In genomic region chr9:2567922-2568321, GRCh38 we compare ENCODE assay signal across 25 cellular contexts. TPM values are rescaled to one million over a fixed set of nuclear protein-coding genes. Genes with fewer than 3 reads are reported as not detected.
A peak's percentile ranks its signal among the peaks of the same experiment; 100 is the strongest.
DNase-seq lines count a peak whose midpoint lies in the region; ATAC-seq and TF ChIP-seq lines count a peak whose summit lies in the region.
"Had no signal": no experiment of that assay in that cellular context is flagged by ENCODE, and none has a peak within 500 bp of the region (broad histone marks: within the 10 kb centered on the region; RNA-seq: fewer than 3 reads in every experiment).

No MANE protein-coding gene starts in this region.

- H3K9ac ChIP-seq in GM23248 (no peak overlapping the region), PC-3 (ENCODE audit: low read length) (no peak overlapping the region), mesenchymal stem cell (ENCODE audit: low read length) (no peak overlapping the region)

- H3K14ac ChIP-seq in mesenchymal stem cell (ENCODE audit: low read length in 2 of 2), result no peak overlapping the region

- POLR2A ChIA-PET in PC-3 (lab: Charles Lee; ENCODE audit: unreplicated experiment), result no interaction called here

- CTCF ChIA-PET in PC-3 (lab: Charles Lee), result no interaction called here

- no peak overlapping the region for H3K4ac ChIP-seq in mesenchymal stem cell (ENCODE audit: low read depth in 1 of 2, low read length in 2 of 2)

- no peaks in the 10 kb centered on the region for H3K27me3 ChIP-seq in GM23248 (replicated peaks; ENCODE audit: insufficient read depth)
- H3K27me3 ChIP-seq in PC-3 (ENCODE audit: low read length), result no peaks in the 10 kb centered on the region
- no peaks in the 10 kb centered on the region for H3K27me3 ChIP-seq in gastrocnemius medialis
- H3K27me3 ChIP-seq in mesenchymal stem cell (ENCODE audit: control insufficient read depth in 1 of 2, insufficient read depth in 1 of 2, low read length in 2 of 2), result no peaks in the 10 kb centered on the region
- H3K27me3 ChIP-seq: ascending aorta, dorsolateral prefrontal cortex, left lung, ovary, sigmoid colon, thyroid gland had no signal

- H2AK5ac ChIP-seq in mesenchymal stem cell (ENCODE audit: low read length, severe bottlenecking), result no peak overlapping the region

- H3K4me3 ChIP-seq in GM23248, result no peak overlapping the region
- no peak overlapping the region for H3K4me3 ChIP-seq in PC-3 (ENCODE audit: low read length)
- H3K4me3 ChIP-seq in gastrocnemius medialis, result no peak overlapping the region
- no peak overlapping the region for H3K4me3 ChIP-seq in mesenchymal stem cell (ENCODE audit: insufficient read depth in 1 of 2, low read depth in 1 of 2, low read length in 2 of 2)
- H3K4me3 ChIP-seq: ascending aorta, dorsolateral prefrontal cortex, left lung, ovary, sigmoid colon, thyroid gland had no signal

- DNase-seq in GM23248 (peak; percentile 47), PC-3 (peak; percentile 16), left cardiac atrium (no peak), gastrocnemius medialis (peak in 1 of 2 donors; percentile 50), mesenchymal stem cell (no peak), OCI-M1 (lab: John Stamatoyannopoulos, UW) (no peak), NCI-H510A treated with DMSO at 0.1 percent for 48 hours (lab: John Stamatoyannopoulos, UW) (no peak)
- DNase-seq: activated CD4-positive, alpha-beta T cell treated with anti-CD3 and anti-CD28 coated beads, Interleukin-2, amount 10 ng/mL, durations not matched to agents 7 days and 5 days; activated CD8-positive, alpha-beta memory T cell treated with anti-CD3 and anti-CD28 coated beads, Interleukin-2, amount 10 ng/mL, durations not matched to agents 7 days and 5 days; activated naive CD8-positive, alpha-beta T cell treated with anti-CD3 and anti-CD28 coated beads for 36 hours; CD4-positive, alpha-beta T cell; dorsolateral prefrontal cortex; left lung; midbrain; NCI-H187; NCI-H2171 treated with DMSO at 0.1 percent for 48 hours; NCI-H526 treated with DMSO at 0.1 percent for 48 hours; nephron progenitor cell; ovary; sigmoid colon; T-helper 9 cell; thyroid gland had no signal

- H3K9me3 ChIP-seq in GM23248 (ENCODE audit: low read depth), result no peaks in the 10 kb centered on the region
- H3K9me3 ChIP-seq in PC-3 (ENCODE audit: low read length), result no peaks in the 10 kb centered on the region
- no peaks in the 10 kb centered on the region for H3K9me3 ChIP-seq in gastrocnemius medialis
- no peaks in the 10 kb centered on the region for H3K9me3 ChIP-seq in mesenchymal stem cell (ENCODE audit: control insufficient read depth, low read length)
- H3K9me3 ChIP-seq: ascending aorta, left lung, ovary, sigmoid colon, thyroid gland had no signal

- no peaks in the 10 kb centered on the region for H4K20me1 ChIP-seq in GM23248 (ENCODE audit: insufficient read depth)
- H4K20me1 ChIP-seq in PC-3 (ENCODE audit: low read length), result 0 out of 2 replicates have a peak, but pooled peaks cover 3% of the 10 kb centered on the region

- no peaks in the 10 kb centered on the region for H3K79me1 ChIP-seq in mesenchymal stem cell (replicated peaks; ENCODE audit: low read length, poor library complexity, severe bottlenecking)

- intact Hi-C loops in PC-3 (cut with micrococcal nuclease) (no loop called here), left cardiac atrium (cut with DNase I) (no loop called here), gastrocnemius medialis (cut with DNase I; ENCODE audit: low total_unique reads) (no loop called here)

- H3K36me3 ChIP-seq in GM23248 (ENCODE audit: low read depth) (no peaks in the 10 kb centered on the region), PC-3 (ENCODE audit: low read depth, low read length) (no peaks in the 10 kb centered on the region), gastrocnemius medialis (no peaks in the 10 kb centered on the region), mesenchymal stem cell (ENCODE audit: control insufficient read depth in 1 of 2, insufficient read depth in 2 of 2, low read depth in 1 of 2, low read length in 2 of 2) (no peaks in the 10 kb centered on the region)
- H3K36me3 ChIP-seq: ascending aorta, left lung, ovary, sigmoid colon, thyroid gland had no signal

- no peak overlapping the region for H2BK15ac ChIP-seq in mesenchymal stem cell (ENCODE audit: low read depth, poor library complexity, severe bottlenecking)

- no peak overlapping the region for H4K91ac ChIP-seq in mesenchymal stem cell (ENCODE audit: low read length)

- peak; percentile 45 for ATAC-seq in PC-3
- peak; percentile 55 to 61 for ATAC-seq in left cardiac atrium
- ATAC-seq in gastrocnemius medialis, result peak; percentile 50 to 57
- ATAC-seq in HG03442 (IDR thresholded peaks at IDR 0.05; ENCODE audit: unreplicated experiment), result no peak
- ATAC-seq: activated CD8-positive, alpha-beta memory T cell treated with anti-CD3 and anti-CD28 coated beads, Interleukin-2, amount 10 ng/mL, durations not matched to agents 7 days and 5 days; activated T-helper 17 cell treated with anti-CD3 and anti-CD28 coated beads, Interleukin-2, amount 50 U/mL, for 72 hours; left lung had no signal

- H2BK12ac ChIP-seq in mesenchymal stem cell (ENCODE audit: low read length in 2 of 2), result no peak overlapping the region

- TF ChIP-seq CTCF in PC-3 (conservative IDR thresholded peaks at IDR 0.05; ENCODE audit: low read depth, low read length) (no peak), gastrocnemius medialis (IDR thresholded peaks at IDR 0.05 in 4 of 5, conservative IDR thresholded peaks at IDR 0.05 in 1 of 5) (no peak)

- no peak for TF ChIP-seq POLR2A in gastrocnemius medialis (IDR thresholded peaks at IDR 0.05)

- H3F3A ChIP-seq in GM23248 (ENCODE audit: insufficient read depth) (no peaks in the 10 kb centered on the region), PC-3 (ENCODE audit: low read length, unreplicated experiment) (no peaks in the 10 kb centered on the region)

- H3K27ac ChIP-seq in GM23248, result no peak overlapping the region
- H3K27ac ChIP-seq in PC-3 (ENCODE audit: low read length), result no peak overlapping the region
- H3K27ac ChIP-seq in gastrocnemius medialis, result peak overlapping the region; percentile 75 to 83 (median 81)
- no peak overlapping the region for H3K27ac ChIP-seq in mesenchymal stem cell (ENCODE audit: low read length, poor library complexity, severe bottlenecking)
- H3K27ac ChIP-seq: dorsolateral prefrontal cortex, left lung, sigmoid colon, thyroid gland had no signal

- H3K23ac ChIP-seq in mesenchymal stem cell (ENCODE audit: low read length in 2 of 2), result no peak overlapping the region

- H3K79me2 ChIP-seq in GM23248 (ENCODE audit: insufficient read depth) (no peaks in the 10 kb centered on the region), PC-3 (ENCODE audit: low read length) (no peaks in the 10 kb centered on the region)

- H3K4me2 ChIP-seq in GM23248 (ENCODE audit: unreplicated experiment), result no peak overlapping the region
- peak overlapping the region; percentile 29; the same call in 1 of the 2 replicates for H3K4me2 ChIP-seq in PC-3 (ENCODE audit: low read length)
- H3K4me2 ChIP-seq in mesenchymal stem cell (ENCODE audit: low read length, poor library complexity, severe bottlenecking), result no peak overlapping the region

- H3K9me2 ChIP-seq in GM23248 (ENCODE audit: insufficient read depth), result no peaks in the 10 kb centered on the region
- H3K9me2 ChIP-seq in PC-3 (replicated peaks; ENCODE audit: low read length), result no peaks in the 10 kb centered on the region

- in situ Hi-C loops in GM23248 (cut with MboI), result no loop called here
- in situ Hi-C loops in gastrocnemius medialis (cut with MboI; ENCODE audit: low sequenced_read_pairs in 4 of 4), result loop anchor here in 1 of 4 donors (10.0 kb wide), 1 partner anchor 47 kb away; no protein-coding TSS in a partner anchor

- H3K18ac ChIP-seq in mesenchymal stem cell (ENCODE audit: low read depth in 1 of 2, low read length in 2 of 2), result no peak overlapping the region

- H2BK5ac ChIP-seq in mesenchymal stem cell (ENCODE audit: low read depth, low read length, poor library complexity, severe bottlenecking), result no peak overlapping the region

- no peak overlapping the region for H2BK120ac ChIP-seq in mesenchymal stem cell (ENCODE audit: low read depth, low read length)

- H2AFZ ChIP-seq in GM23248, result no peak overlapping the region
- H2AFZ ChIP-seq in PC-3 (ENCODE audit: low read length), result no peak overlapping the region
- no peak overlapping the region for H2AFZ ChIP-seq in mesenchymal stem cell (ENCODE audit: low read depth, low read length)

- H3K4me1 ChIP-seq in GM23248 (ENCODE audit: insufficient read depth) (peaks cover 8% of the 10 kb centered on the region; the same call in 1 of the 2 replicates), PC-3 (ENCODE audit: insufficient read depth, low read length) (peaks cover 23% of the 10 kb centered on the region), gastrocnemius medialis (peaks cover 17 to 40% of the 10 kb centered on the region in 2 donors), mesenchymal stem cell (ENCODE audit: control insufficient read depth, insufficient read depth, low read depth, low read length) (peaks cover 2% of the 10 kb centered on the region)

- BruUV-seq in PC-3 (replicated peaks; lab: Mats Ljungman, UMichigan), result no TSS peak

- H4K8ac ChIP-seq in mesenchymal stem cell (ENCODE audit: low read length), result no peak overlapping the region

RNA-seq across cellular contexts. Expression of gene VLDLR, which starts 53.7 kb away (rescaled TPM):
- total RNA-seq in GM23248 (2014; rRNA removed; shearing (Covaris generic)), result 28.7 and 29.2 TPM in 2 replicates
- polyA plus RNA-seq in GM23248 (2016; fragmentation: Nextera tagmentation; extraction: Ambion mirVana), result 14.1 and 15.1 TPM in 2 replicates
- total RNA-seq in PC-3 (2014; rRNA removed) (0.81 and 1.2 TPM in 2 replicates), left cardiac atrium (100 to 1,000 TPM in 1 of 2 donors, 10 to 100 TPM in 1; 95.8 to 106 TPM), gastrocnemius medialis (10 to 100 TPM; 13.6 to 19.6 (median 16.9) TPM)
- 1.9 TPM for polyA plus RNA-seq in mesenchymal stem cell (2013, experiment 1 of 2)
- 2.2 TPM for polyA plus RNA-seq in mesenchymal stem cell (2013, experiment 2 of 2)

Comparison
In these comparisons a context has a peak if more than half of its experiments do, and no peak if none do; other contexts are left out.
1. DNase-seq: peak in GM23248 (single experiment) and PC-3 (single experiment); none in left cardiac atrium (single experiment), mesenchymal stem cell (single experiment), OCI-M1 (single experiment) and NCI-H510A treated with DMSO at 0.1 percent for 48 hours (single experiment).
2. H3K27ac ChIP-seq: peak in gastrocnemius medialis (4 of 4); none in GM23248 (single experiment), PC-3 (single experiment) and mesenchymal stem cell (single experiment).